In genomic region chr1:151840421-151840820, GRCh38 we compare ENCODE assay signal across 8 cellular contexts. TPM values are rescaled to one million over a fixed set of nuclear protein-coding genes. Genes with fewer than 3 reads are reported as not detected.
A peak's percentile ranks its signal among the peaks of the same experiment; 100 is the strongest.
DNase-seq lines count a peak whose midpoint lies in the region; ATAC-seq and TF ChIP-seq lines count a peak whose summit lies in the region.

No MANE protein-coding gene starts in this region.

- intact Hi-C loops in HCT116 (cut with micrococcal nuclease): loop anchor here (1.0 kb wide), 1 partner anchor 161 kb away; no protein-coding TSS in a partner anchor

- no peaks in the 10 kb centered on the region for H3K79me2 ChIP-seq in HCT116 (ENCODE audit: insufficient read depth, low read length)

- no peak for TF ChIP-seq RAD21 in HCT116 (IDR thresholded peaks at IDR 0.05; ENCODE audit: low read depth)

- peak overlapping the region; percentile 41; the same call in 1 of the 2 replicates for H3K9ac ChIP-seq in HCT116 (ENCODE audit: low read length)

- H3K4me1 ChIP-seq in HCT116 (ENCODE audit: control insufficient read depth in 1 of 2, insufficient read depth in 2 of 2, low read length in 2 of 2): peaks cover 0 to 45% of the 10 kb centered on the region in 2 experiments; a peak in 2 of 4 replicates

- H4K20me1 ChIP-seq in HCT116 (ENCODE audit: insufficient read depth): no peaks in the 10 kb centered on the region

- DNase-seq in HCT116 (ENCODE audit: low read depth, low spot score): no peak
- DNase-seq in SW480 (ENCODE audit: low spot score): peak; percentile 25
- no peak for DNase-seq in epithelial cell of proximal tubule (ENCODE audit: low read depth)
- DNase-seq in pons (ENCODE audit: low spot score): peak; percentile 40
- no peak for DNase-seq in NCI-H1436 (lab: John Stamatoyannopoulos, UW)
- DNase-seq in GM19240 (ENCODE audit: insufficient read length, low spot score): no peak
- DNase-seq in occipital lobe (lab: John Stamatoyannopoulos, UW): no peak

- CTCF ChIA-PET in HCT116 (lab: Charles Lee): no interaction called here

- H3K27me3 ChIP-seq in HCT116 (ENCODE audit: insufficient read depth, low read length): no peaks in the 10 kb centered on the region

- TF ChIP-seq CTCF in HCT116 (IDR thresholded peaks at IDR 0.05 in 2 of 3, conservative IDR thresholded peaks at IDR 0.05 in 1 of 3; ENCODE audit: borderline replicate concordance in 1 of 3, insufficient read depth in 1 of 3, low read depth in 2 of 3, low read length in 2 of 3): no peak
- TF ChIP-seq CTCF in epithelial cell of proximal tubule (conservative IDR thresholded peaks at IDR 0.05; ENCODE audit: low read depth, low read length): no peak

- peak overlapping the region; percentile 78 for H3K4me2 ChIP-seq in HCT116 (ENCODE audit: low read length)

- H3K4me3 ChIP-seq in HCT116 (replicated peaks in 1 of 2; ENCODE audit: low read depth in 1 of 2, low read length in 2 of 2): no peak overlapping the region
- H3K4me3 ChIP-seq in epithelial cell of proximal tubule (ENCODE audit: low read depth, low read length): peak overlapping the region; percentile 6

- no peak overlapping the region for H3K27ac ChIP-seq in HCT116 (ENCODE audit: low read depth, low read length)

- H2AFZ ChIP-seq in HCT116 (ENCODE audit: low read depth, low read length, poor library complexity, severe bottlenecking): no peak overlapping the region

- no peak for ATAC-seq in HCT116
- ATAC-seq in HG02571 (IDR thresholded peaks at IDR 0.05; ENCODE audit: unreplicated experiment): no peak

- no peaks in the 10 kb centered on the region; the same call in 1 of the 2 replicates for H3K9me2 ChIP-seq in HCT116 (ENCODE audit: insufficient read depth)

- POLR2A ChIA-PET in HCT116 (lab: Charles Lee): no interaction called here

- BruUV-seq in HCT116 (replicated peaks; lab: Mats Ljungman, UMichigan): no TSS peak

- RAD21 ChIA-PET in HCT116 (lab: Charles Lee; ENCODE audit: low non-redundant PET in 1 of 2, low total read pairs in 2 of 2, uncharacterized antibody in 2 of 2, unreplicated experiment in 2 of 2): interaction anchor here (0.6 to 0.8 kb wide), 2 partner anchors 161 to 605 kb away, joined by 3 read pairs; no protein-coding TSS in a partner anchor

- peaks cover 0 to 3% of the 10 kb centered on the region in 2 experiments; a peak in 1 of 4 replicates for H3K9me3 ChIP-seq in HCT116 (ENCODE audit: control insufficient read depth in 1 of 2, insufficient read depth in 1 of 2, low read depth in 1 of 2, low read length in 2 of 2)

- no peak for TF ChIP-seq POLR2A in HCT116 (IDR thresholded peaks at IDR 0.05; ENCODE audit: borderline replicate concordance, extremely low read depth, insufficient read depth, insufficient read length)

- H3K36me3 ChIP-seq in HCT116 (ENCODE audit: control insufficient read depth in 1 of 2, insufficient read depth in 2 of 2, low read length in 2 of 2): no peaks in the 10 kb centered on the region

TF ChIP-seq in HCT116, 20 proteins besides CTCF, POLR2A, EP300 and RAD21:
- TF ChIP-seq FOSL1 (IDR thresholded peaks at IDR 0.05; ENCODE audit: low read depth) (no peak), EGR1 (IDR thresholded peaks at IDR 0.05; ENCODE audit: low read depth) (no peak), TCF7L2 (IDR thresholded peaks at IDR 0.05; ENCODE audit: borderline replicate concordance, extremely low read depth, insufficient read depth, insufficient read length) (no peak), JUND (IDR thresholded peaks at IDR 0.05) (no peak), ELF1 (IDR thresholded peaks at IDR 0.05; ENCODE audit: borderline replicate concordance, low read depth) (no peak), YY1 (IDR thresholded peaks at IDR 0.05; ENCODE audit: extremely low read depth, insufficient replicate concordance, low read depth, low read length) (no peak), SIN3A (IDR thresholded peaks at IDR 0.05; ENCODE audit: low read depth) (no peak)
- TF ChIP-seq, protein P1, sequence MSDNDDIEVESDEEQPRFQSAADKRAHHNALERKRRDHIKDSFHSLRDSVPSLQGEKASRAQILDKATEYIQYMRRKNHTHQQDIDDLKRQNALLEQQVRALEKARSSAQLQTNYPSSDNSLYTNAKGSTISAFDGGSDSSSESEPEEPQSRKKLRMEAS (IDR thresholded peaks at IDR 0.05): no peak
- TF ChIP-seq, protein P2, sequence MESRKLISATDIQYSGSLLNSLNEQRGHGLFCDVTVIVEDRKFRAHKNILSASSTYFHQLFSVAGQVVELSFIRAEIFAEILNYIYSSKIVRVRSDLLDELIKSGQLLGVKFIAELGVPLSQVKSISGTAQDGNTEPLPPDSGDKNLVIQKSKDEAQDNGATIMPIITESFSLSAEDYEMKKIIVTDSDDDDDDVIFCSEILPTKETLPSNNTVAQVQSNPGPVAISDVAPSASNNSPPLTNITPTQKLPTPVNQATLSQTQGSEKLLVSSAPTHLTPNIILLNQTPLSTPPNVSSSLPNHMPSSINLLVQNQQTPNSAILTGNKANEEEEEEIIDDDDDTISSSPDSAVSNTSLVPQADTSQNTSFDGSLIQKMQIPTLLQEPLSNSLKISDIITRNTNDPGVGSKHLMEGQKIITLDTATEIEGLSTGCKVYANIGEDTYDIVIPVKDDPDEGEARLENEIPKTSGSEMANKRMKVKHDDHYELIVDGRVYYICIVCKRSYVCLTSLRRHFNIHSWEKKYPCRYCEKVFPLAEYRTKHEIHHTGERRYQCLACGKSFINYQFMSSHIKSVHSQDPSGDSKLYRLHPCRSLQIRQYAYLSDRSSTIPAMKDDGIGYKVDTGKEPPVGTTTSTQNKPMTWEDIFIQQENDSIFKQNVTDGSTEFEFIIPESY (IDR thresholded peaks at IDR 0.05; ENCODE audit: extremely low read depth, insufficient replicate concordance, low read length): no peak

RNA-seq across cellular contexts. Expression of gene C2CD4D, which starts 0.8 kb away (rescaled TPM):
- total RNA-seq in HCT116 (2021; ENCODE audit: unreplicated experiment) (0.17 TPM), epithelial cell of proximal tubule (0.94 and 1.0 TPM in 2 replicates), occipital lobe (0.16 TPM)
- polyA plus RNA-seq in HCT116 (2012): 0.09 and 0.10 TPM in 2 replicates

RNA-seq across cellular contexts. Expression of gene RORC, which starts 8.8 kb away (rescaled TPM):
- total RNA-seq in HCT116 (2021; ENCODE audit: unreplicated experiment) (1.3 TPM), epithelial cell of proximal tubule (not detected in 2 replicates), occipital lobe (0.16 TPM)
- 2.0 and 2.2 TPM in 2 replicates for polyA plus RNA-seq in HCT116 (2012)

RNA-seq across cellular contexts. Expression of gene THEM5, which starts 13.1 kb away (rescaled TPM):
- total RNA-seq in HCT116 (2021; ENCODE audit: unreplicated experiment) (not detected), epithelial cell of proximal tubule (not detected in 2 replicates), occipital lobe (not detected)
- polyA plus RNA-seq in HCT116 (2012): 0.07 TPM in 1 of 2 replicates, not detected in the other

RNA-seq across cellular contexts. Expression of gene LINGO4, which starts 35.2 kb away (rescaled TPM):
- total RNA-seq in HCT116 (2021; ENCODE audit: unreplicated experiment) (not detected), epithelial cell of proximal tubule (not detected in 2 replicates), occipital lobe (not detected)
- not detected in 2 replicates for polyA plus RNA-seq in HCT116 (2012)

RNA-seq across cellular contexts. Expression of gene TDRKH, which starts 50.1 kb away (rescaled TPM):
- total RNA-seq in HCT116 (2021; ENCODE audit: unreplicated experiment): 11.1 TPM
- polyA plus RNA-seq in HCT116 (2012): 5.2 and 8.2 TPM in 2 replicates
- 7.4 and 9.5 TPM in 2 replicates for total RNA-seq in epithelial cell of proximal tubule
- 17.6 TPM for total RNA-seq in occipital lobe

Comparison
In these comparisons a context has a peak if more than half of its experiments do, and no peak if none do; other contexts are left out.
1. DNase-seq: peak in SW480 (single experiment) and pons (single experiment); none in HCT116 (single experiment), epithelial cell of proximal tubule (single experiment), NCI-H1436 (single experiment), GM19240 (single experiment) and occipital lobe (single experiment).